27 cellular contexts compared by ENCODE assay signal in the genomic region with DNA sequence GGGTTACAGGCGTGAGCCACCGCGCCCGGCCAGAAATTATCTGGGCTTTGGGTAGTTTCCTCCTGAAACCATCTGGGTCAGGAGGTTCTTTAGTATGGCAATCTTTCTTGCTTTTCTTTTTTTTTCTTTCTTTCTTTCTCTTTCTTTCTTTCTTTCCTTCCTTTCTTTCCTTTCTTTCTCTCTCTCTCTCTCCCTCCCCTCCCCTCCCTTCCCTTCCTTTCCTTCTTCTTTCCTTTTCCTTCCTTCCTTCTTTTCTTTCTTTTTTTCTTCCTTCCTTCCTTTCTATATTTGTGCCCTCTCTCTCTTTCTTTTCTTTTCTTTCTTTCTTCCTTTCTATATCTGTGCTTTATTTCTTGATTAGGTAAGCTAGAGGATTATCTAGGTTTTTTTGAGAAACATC. TPM values are rescaled to one million over a fixed set of nuclear protein-coding genes. Genes with fewer than 3 reads are reported as not detected.
DNase-seq lines count a peak whose midpoint lies in the region; ATAC-seq and TF ChIP-seq lines count a peak whose summit lies in the region.
"Had no signal": no experiment of that assay in that cellular context is flagged by ENCODE, and none has a peak within 500 bp of the region (broad histone marks: within the 10 kb centered on the region; RNA-seq: fewer than 3 reads in every experiment).

No MANE protein-coding gene starts in this region.

- no peak overlapping the region for H3K4me2 ChIP-seq in GM23338
- H3K4me2 ChIP-seq: A549, BLaER1 had no signal

- H3K27ac ChIP-seq in GM23338 (ENCODE audit: low read depth) (no peak overlapping the region), substantia nigra (ENCODE audit: low read depth, low read length, poor library complexity, severe bottlenecking) (no peak overlapping the region)
- H3K27ac ChIP-seq: 22Rv1, A549, BLaER1 had no signal

- H3K27me3 Mint-ChIP-seq in GM23338 (ENCODE audit: insufficient read depth, low read depth, poor library complexity): peaks cover 3% of the 10 kb centered on the region
- no peaks in the 10 kb centered on the region for H3K27me3 Mint-ChIP-seq in WTC11 (ENCODE audit: low read depth)
- no peaks in the 10 kb centered on the region for H3K27me3 Mint-ChIP-seq in chondrocyte (ENCODE audit: low read depth)
- H3K27me3 Mint-ChIP-seq: CD4-positive, alpha-beta memory T cell had no signal

- CTCF ChIA-PET in WTC11 (lab: Charles Lee): no interaction called here

- DNase-seq in GM23338 (ENCODE audit: low spot score) (no peak), WTC11 (ENCODE audit: low spot score) (no peak), chondrocyte (ENCODE audit: low spot score) (no peak), MV-4-11 (lab: John Stamatoyannopoulos, UW) (no peak), AG20443 (ENCODE audit: low spot score) (no peak), substantia nigra (lab: John Stamatoyannopoulos, UW) (no peak)
- DNase-seq: BE2C; C1 segment of cervical spinal cord; CD4-positive, alpha-beta memory T cell; CD4-positive, CD25-positive, alpha-beta regulatory T cell; CD8-positive, alpha-beta memory T cell; COR-L47; DMS 273 treated with DMSO at 0.1 percent for 48 hours; DMS153; DMS53; DMS79; DND-41; EL; GDM1 had no signal

- no peaks in the 10 kb centered on the region for H3K4me1 ChIP-seq in GM23338 (ENCODE audit: insufficient read depth)
- H3K4me1 ChIP-seq: A549, BE2C, BLaER1 had no signal

- no peaks in the 10 kb centered on the region for H3K27me3 ChIP-seq in GM23338 (ENCODE audit: insufficient read depth)
- H3K27me3 ChIP-seq: BE2C, BLaER1 had no signal

- ATAC-seq in GM23338 (no peak), WTC11 (no peak)
- ATAC-seq: A549, GM12878 had no signal

- no peaks in the 10 kb centered on the region for H3F3A ChIP-seq in GM23338 (replicated peaks; ENCODE audit: low read depth)

- H3K4me3 Mint-ChIP-seq in GM23338: no peak overlapping the region
- no peak overlapping the region for H3K4me3 Mint-ChIP-seq in WTC11
- H3K4me3 Mint-ChIP-seq in chondrocyte (ENCODE audit: unreplicated experiment): no peak overlapping the region
- H3K4me3 Mint-ChIP-seq: CD4-positive, alpha-beta memory T cell; CD4-positive, CD25-positive, alpha-beta regulatory T cell; CD8-positive, alpha-beta memory T cell had no signal

- H3K27ac Mint-ChIP-seq in GM23338: no peak overlapping the region
- no peak overlapping the region for H3K27ac Mint-ChIP-seq in WTC11
- peak overlapping the region; percentile 45 for H3K27ac Mint-ChIP-seq in chondrocyte (ENCODE audit: unreplicated experiment)
- H3K27ac Mint-ChIP-seq: CD14-positive monocyte; CD4-positive, alpha-beta memory T cell; CD4-positive, CD25-positive, alpha-beta regulatory T cell; CD8-positive, alpha-beta memory T cell had no signal

- H3K4me3 ChIP-seq in GM23338: no peak overlapping the region
- H3K4me3 ChIP-seq: A549, BLaER1, GM12878 had no signal

- no peaks in the 10 kb centered on the region for H3K79me2 ChIP-seq in GM23338 (replicated peaks; ENCODE audit: insufficient read depth)

- H2AFZ ChIP-seq in GM23338: peak overlapping the region; percentile 74; the same call in 1 of the 2 replicates

- no peaks in the 10 kb centered on the region for H3K9me2 ChIP-seq in GM23338 (ENCODE audit: insufficient read depth)

- H3K4me1 Mint-ChIP-seq in GM23338 (no peaks in the 10 kb centered on the region; the same call in 2 of the 3 replicates), WTC11 (peaks cover 8% of the 10 kb centered on the region), chondrocyte (ENCODE audit: low read depth) (no peaks in the 10 kb centered on the region)
- H3K4me1 Mint-ChIP-seq: CD4-positive, alpha-beta memory T cell; CD4-positive, CD25-positive, alpha-beta regulatory T cell; CD8-positive, alpha-beta memory T cell had no signal

- TF ChIP-seq CTCF in GM23338 (conservative IDR thresholded peaks at IDR 0.05; ENCODE audit: low read depth in 2 of 2) (no peak), WTC11 (IDR thresholded peaks at IDR 0.05) (no peak), chondrocyte (IDR thresholded peaks at IDR 0.05) (no peak)

- 0 out of 2 replicates have a peak, but pooled peaks cover 9% of the 10 kb centered on the region for H3K36me3 ChIP-seq in GM23338 (ENCODE audit: insufficient read depth)

- no peaks in the 10 kb centered on the region for H4K20me1 ChIP-seq in GM23338 (replicated peaks; ENCODE audit: insufficient read depth)
- H4K20me1 ChIP-seq: BLaER1 had no signal

- H3K9me3 Mint-ChIP-seq in GM23338 (peaks cover 16% of the 10 kb centered on the region), WTC11 (peaks cover 20% of the 10 kb centered on the region), chondrocyte (ENCODE audit: low read depth) (peaks cover 13% of the 10 kb centered on the region)

- POLR2A ChIA-PET in WTC11 (lab: Charles Lee): interaction anchor here (0.9 kb wide), 1 partner anchor 16 kb away, joined by 3 read pairs; no protein-coding TSS in a partner anchor

- H3K36me3 Mint-ChIP-seq in GM23338 (ENCODE audit: low read depth) (peaks cover 26% of the 10 kb centered on the region), WTC11 (peaks cover 22% of the 10 kb centered on the region), chondrocyte (ENCODE audit: low read depth) (peaks cover 22% of the 10 kb centered on the region)

TF ChIP-seq in GM23338, 12 proteins besides CTCF, POLR2A, EP300 and RAD21 (continues in another document):
- TF ChIP-seq CREB1 (CRISPR knock-in tag; IDR thresholded peaks at IDR 0.05; ENCODE audit: low read depth) (no peak), ZNF331 (CRISPR knock-in tag; IDR thresholded peaks at IDR 0.05; ENCODE audit: low read depth) (no peak), JUNB (IDR thresholded peaks at IDR 0.05; ENCODE audit: unreplicated experiment) (no peak), NANOG (IDR thresholded peaks at IDR 0.05; ENCODE audit: borderline replicate concordance) (no peak), EZH2 (IDR thresholded peaks at IDR 0.05; ENCODE audit: low read depth, unreplicated experiment) (no peak), STAT1 (IDR thresholded peaks at IDR 0.05; ENCODE audit: unreplicated experiment) (no peak), ZNF114 (CRISPR knock-in tag; IDR thresholded peaks at IDR 0.05) (no peak)
- TF ChIP-seq, protein P1, sequence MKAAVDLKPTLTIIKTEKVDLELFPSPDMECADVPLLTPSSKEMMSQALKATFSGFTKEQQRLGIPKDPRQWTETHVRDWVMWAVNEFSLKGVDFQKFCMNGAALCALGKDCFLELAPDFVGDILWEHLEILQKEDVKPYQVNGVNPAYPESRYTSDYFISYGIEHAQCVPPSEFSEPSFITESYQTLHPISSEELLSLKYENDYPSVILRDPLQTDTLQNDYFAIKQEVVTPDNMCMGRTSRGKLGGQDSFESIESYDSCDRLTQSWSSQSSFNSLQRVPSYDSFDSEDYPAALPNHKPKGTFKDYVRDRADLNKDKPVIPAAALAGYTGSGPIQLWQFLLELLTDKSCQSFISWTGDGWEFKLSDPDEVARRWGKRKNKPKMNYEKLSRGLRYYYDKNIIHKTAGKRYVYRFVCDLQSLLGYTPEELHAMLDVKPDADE (IDR thresholded peaks at IDR 0.05): no peak

TF ChIP-seq in WTC11, 78 proteins besides CTCF, POLR2A, EP300 and RAD21:
- TF ChIP-seq, protein P2, sequence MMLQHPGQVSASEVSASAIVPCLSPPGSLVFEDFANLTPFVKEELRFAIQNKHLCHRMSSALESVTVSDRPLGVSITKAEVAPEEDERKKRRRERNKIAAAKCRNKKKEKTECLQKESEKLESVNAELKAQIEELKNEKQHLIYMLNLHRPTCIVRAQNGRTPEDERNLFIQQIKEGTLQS (CRISPR knock-in tag; conservative IDR thresholded peaks at IDR 0.05): no peak
- TF ChIP-seq, protein P3, sequence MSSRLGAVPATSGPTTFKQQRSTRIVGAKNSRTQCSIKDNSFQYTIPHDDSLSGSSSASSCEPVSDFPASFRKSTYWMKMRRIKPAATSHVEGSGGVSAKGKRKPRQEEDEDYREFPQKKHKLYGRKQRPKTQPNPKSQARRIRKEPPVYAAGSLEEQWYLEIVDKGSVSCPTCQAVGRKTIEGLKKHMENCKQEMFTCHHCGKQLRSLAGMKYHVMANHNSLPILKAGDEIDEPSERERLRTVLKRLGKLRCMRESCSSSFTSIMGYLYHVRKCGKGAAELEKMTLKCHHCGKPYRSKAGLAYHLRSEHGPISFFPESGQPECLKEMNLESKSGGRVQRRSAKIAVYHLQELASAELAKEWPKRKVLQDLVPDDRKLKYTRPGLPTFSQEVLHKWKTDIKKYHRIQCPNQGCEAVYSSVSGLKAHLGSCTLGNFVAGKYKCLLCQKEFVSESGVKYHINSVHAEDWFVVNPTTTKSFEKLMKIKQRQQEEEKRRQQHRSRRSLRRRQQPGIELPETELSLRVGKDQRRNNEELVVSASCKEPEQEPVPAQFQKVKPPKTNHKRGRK (CRISPR knock-in tag; IDR thresholded peaks at IDR 0.05; ENCODE audit: borderline replicate concordance): peak; percentile 34; the same call in 1 of the 2 replicates

RNA-seq across cellular contexts. Expression of a gene that starts 17.0 kb away (rescaled TPM):
- total RNA-seq in GM23338 (2014; rRNA removed; shearing (Covaris generic)): 17.2 and 17.5 TPM in 2 replicates
- 8.1 and 9.7 TPM in 2 replicates for polyA plus RNA-seq in GM23338 (2016; fragmentation: Nextera tagmentation; extraction: Ambion mirVana)
- 18.8 to 20.6 TPM (median 19.3 TPM) in 3 replicates for total RNA-seq in WTC11 (2021)
- total RNA-seq in chondrocyte: 13.2 to 16.2 TPM (median 14.9 TPM) in 3 replicates

RNA-seq across cellular contexts. Expression of a gene that starts 25.6 kb away (rescaled TPM):
- total RNA-seq in GM23338 (2014; rRNA removed; shearing (Covaris generic)): not detected in 2 replicates
- polyA plus RNA-seq in GM23338 (2016; fragmentation: Nextera tagmentation; extraction: Ambion mirVana): not detected in 2 replicates
- not detected in 3 replicates for total RNA-seq in WTC11 (2021)
- total RNA-seq in chondrocyte: not detected in 3 replicates
- total RNA-seq: A172; CD4-positive, alpha-beta memory T cell; CD4-positive, CD25-positive, alpha-beta regulatory T cell; CD8-positive, alpha-beta memory T cell; Daoy; G401; GM12878 had no signal
- polyA plus RNA-seq: A549; CD14-positive monocyte; CD4-positive, alpha-beta memory T cell; CD4-positive, CD25-positive, alpha-beta regulatory T cell; CD8-positive, alpha-beta memory T cell; GM12878 had no signal

RNA-seq across cellular contexts. Expression of a gene that starts 29.4 kb away (rescaled TPM):
- total RNA-seq in GM23338 (2014; rRNA removed; shearing (Covaris generic)): 55.5 and 61.4 TPM in 2 replicates
- polyA plus RNA-seq in GM23338 (2016; fragmentation: Nextera tagmentation; extraction: Ambion mirVana): 30.0 and 36.8 TPM in 2 replicates
- total RNA-seq in WTC11 (2021) (38.6 to 44.9 TPM (median 38.7 TPM) in 3 replicates), chondrocyte (34.2 to 45.2 TPM (median 40.6 TPM) in 3 replicates)

RNA-seq across cellular contexts. Expression of a gene that starts 42.3 kb away (rescaled TPM):
- total RNA-seq in GM23338 (2014; rRNA removed; shearing (Covaris generic)): 11.4 and 19.5 TPM in 2 replicates
- polyA plus RNA-seq in GM23338 (2016; fragmentation: Nextera tagmentation; extraction: Ambion mirVana): 10.0 and 10.6 TPM in 2 replicates
- total RNA-seq in WTC11 (2021) (11.2 to 15.3 TPM (median 11.2 TPM) in 3 replicates), chondrocyte (23.0 to 42.1 TPM (median 25.5 TPM) in 3 replicates)
- total RNA-seq: CD4-positive, alpha-beta memory T cell; CD4-positive, CD25-positive, alpha-beta regulatory T cell; GM12878 had no signal
- polyA plus RNA-seq: CD4-positive, alpha-beta memory T cell; CD4-positive, CD25-positive, alpha-beta regulatory T cell; CD8-positive, alpha-beta memory T cell; GM12878 had no signal
